Comparison of ENCODE assay signal across 8 cellular contexts in the genomic region with DNA sequence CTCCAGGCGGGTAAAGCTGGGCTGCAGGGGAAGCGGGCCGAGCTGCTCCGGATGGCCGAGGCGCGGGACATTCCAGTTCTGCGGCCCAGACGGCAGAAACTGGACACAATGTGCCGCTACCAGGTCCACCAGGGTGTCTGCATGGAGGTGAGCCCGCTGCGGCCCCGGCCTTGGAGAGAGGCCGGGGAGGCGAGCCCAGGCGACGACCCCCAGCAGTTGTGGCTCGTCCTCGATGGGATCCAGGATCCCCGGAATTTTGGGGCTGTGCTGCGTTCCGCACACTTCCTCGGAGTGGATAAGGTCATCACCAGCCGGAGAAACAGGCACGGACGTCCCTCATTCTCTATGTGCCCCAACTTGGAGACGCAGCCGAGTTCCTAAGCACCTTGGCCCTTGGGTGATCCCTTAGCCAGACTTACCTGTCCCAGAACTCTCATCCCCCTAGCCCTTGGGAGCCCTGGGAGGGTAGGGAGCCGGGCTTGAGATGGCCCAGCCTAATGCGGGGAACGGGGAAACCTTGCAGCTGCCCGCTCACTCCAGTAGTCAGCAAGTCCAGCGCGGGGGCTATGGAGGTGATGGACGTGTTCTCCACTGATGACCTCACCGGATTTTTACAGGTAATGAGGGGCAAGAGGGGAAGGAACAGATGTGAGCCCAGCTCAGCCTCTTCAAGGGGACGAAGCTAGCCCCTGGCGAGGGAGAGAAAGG. TPM values are rescaled to one million over a fixed set of nuclear protein-coding genes. Genes with fewer than 3 reads are reported as not detected.
DNase-seq lines count a peak whose midpoint lies in the region; FAIRE-seq and TF ChIP-seq lines count a peak whose summit lies in the region.

No MANE protein-coding gene starts in this region.

- peak overlapping the region; percentile 85 for H2AFZ ChIP-seq in keratinocyte (ENCODE audit: control insufficient read depth, low read length)

- in situ Hi-C loops in astrocyte of the spinal cord (cut with HindIII; ENCODE audit: low sequenced_read_pairs), result no loop called here

- peak overlapping the region; percentile 67 for H3K27ac ChIP-seq in keratinocyte (ENCODE audit: control insufficient read depth, insufficient read depth, low read length)

- H3K79me2 ChIP-seq in keratinocyte (ENCODE audit: control insufficient read depth, insufficient read depth, low read length), result peaks cover 35% of the 10 kb centered on the region

- H3K9ac ChIP-seq in keratinocyte (ENCODE audit: control insufficient read depth, extremely low read depth, insufficient read depth, low read length), result peak overlapping the region; percentile 82

- no peaks in the 10 kb centered on the region for H3K9me3 ChIP-seq in keratinocyte (ENCODE audit: control insufficient read depth, low read depth, low read length)

- peak overlapping the region; percentile 99 for H3K4me2 ChIP-seq in keratinocyte (ENCODE audit: control insufficient read depth, extremely low read depth, insufficient read depth, low read depth, low read length)

- no peak for FAIRE-seq in keratinocyte (lab: Jason Lieb, UNC)

- H3K4me3 ChIP-seq in astrocyte of the spinal cord (ENCODE audit: low read depth, low read length) (peak overlapping the region; percentile 93), keratinocyte (ENCODE audit: control insufficient read depth in 2 of 3, extremely low read depth in 1 of 3, insufficient read depth in 2 of 3, low read depth in 1 of 3, low read length in 3 of 3) (peak overlapping the region; percentile 56 to 91 (median 78))

- H4K20me1 ChIP-seq in keratinocyte (ENCODE audit: control insufficient read depth, extremely low read depth, insufficient read depth, low read length), result no peaks in the 10 kb centered on the region

- peaks cover 16% of the 10 kb centered on the region for H3K4me1 ChIP-seq in keratinocyte (ENCODE audit: control insufficient read depth, extremely low read depth, insufficient read depth, low read length)

- H3K9me1 ChIP-seq in keratinocyte (ENCODE audit: control insufficient read depth, extremely low read depth, insufficient read depth, low read length), result no peaks in the 10 kb centered on the region

- no peaks in the 10 kb centered on the region for H3K27me3 ChIP-seq in keratinocyte (ENCODE audit: control insufficient read depth, extremely low read depth, insufficient read depth, low read length)

- DNase-seq in activated naive CD4-positive, alpha-beta T cell treated with Interleukin-2 at 50 U/mL for 16 hours, result peak; percentile 14
- no peak for DNase-seq in activated naive CD4-positive, alpha-beta T cell (lab: John Stamatoyannopoulos, UW)
- peak; percentile 29 for DNase-seq in NAMALWA (ENCODE audit: low spot score)
- no peak for DNase-seq in astrocyte of the spinal cord (ENCODE audit: low read depth, low spot score)
- no peak for DNase-seq in keratinocyte (ENCODE audit: low read depth, low spot score)
- peak; percentile 15 for DNase-seq in stimulated activated CD4-positive, alpha-beta T cell treated with anti-CD3 and anti-CD28 coated beads, Interleukin-4, amount 100 ng/mL, for 24 hours
- no peak for DNase-seq in NCI-H2107 treated with DMSO at 0.1 percent for 48 hours (lab: John Stamatoyannopoulos, UW; ENCODE audit: unreplicated experiment)
- no peak for DNase-seq in NK-92 (lab: John Stamatoyannopoulos, UW; ENCODE audit: unreplicated experiment)

- peaks cover 4 to 11% of the 10 kb centered on the region in 2 experiments for H3K36me3 ChIP-seq in keratinocyte (ENCODE audit: control insufficient read depth in 2 of 2, extremely low read depth in 1 of 2, insufficient read depth in 2 of 2, low read length in 2 of 2)

- dilution Hi-C loops in keratinocyte (cut with MboI; ENCODE audit: extremely low pct_ligation_motif_present, low sequenced_read_pairs), result no loop called here

- no peak for TF ChIP-seq CTCF in astrocyte of the spinal cord (IDR thresholded peaks at IDR 0.05; ENCODE audit: low read depth, low read length)
- no peak for TF ChIP-seq CTCF in keratinocyte (optimal IDR thresholded peaks at IDR 0.05 in 1 of 3, IDR thresholded peaks at IDR 0.05 in 1 of 3, conservative IDR thresholded peaks at IDR 0.05 in 1 of 3; ENCODE audit: extremely low read depth in 1 of 3, insufficient read depth in 2 of 3, low read length in 3 of 3)

RNA-seq across cellular contexts. Expression of gene MRM1, which starts 0.8 kb away (rescaled TPM):
- 3.7 to 5.4 TPM (median 3.8 TPM) in 3 replicates for polyA plus RNA-seq in keratinocyte
- 0.56 TPM for polyA plus RNA-seq in keratinocyte (2011; ENCODE audit: low read depth)
- polyA plus RNA-seq in keratinocyte (2011; cell fraction: cytosol; rRNA removed), result 2.2 and 3.3 TPM in 2 replicates
- polyA plus RNA-seq in keratinocyte (2011; cell fraction: nucleus; rRNA removed), result 3.0 and 4.5 TPM in 2 replicates
- polyA plus RNA-seq in keratinocyte (2012; ENCODE audit: low replicate concordance), result 2.1 and 5.0 TPM in 2 replicates
- 1.4 to 2.0 TPM (median 1.5 TPM) in 3 replicates for polyA minus RNA-seq in keratinocyte
- 6.1 TPM for polyA minus RNA-seq in keratinocyte (2011; cell fraction: cytosol; rRNA and poly(A)+ RNA removed)
- polyA minus RNA-seq in keratinocyte (2011; cell fraction: nucleus; rRNA and poly(A)+ RNA removed), result 3.1 and 3.4 TPM in 2 replicates

RNA-seq across cellular contexts. Expression of gene DHRS11, which starts 10.5 kb away (rescaled TPM):
- polyA plus RNA-seq in keratinocyte, result 11.0 to 14.3 TPM (median 11.4 TPM) in 3 replicates
- polyA plus RNA-seq in keratinocyte (2011; ENCODE audit: low read depth), result 3.2 TPM
- polyA plus RNA-seq in keratinocyte (2011; cell fraction: cytosol; rRNA removed), result 12.4 and 13.7 TPM in 2 replicates
- 23.6 and 25.8 TPM in 2 replicates for polyA plus RNA-seq in keratinocyte (2011; cell fraction: nucleus; rRNA removed)
- 6.5 and 22.5 TPM in 2 replicates for polyA plus RNA-seq in keratinocyte (2012; ENCODE audit: low replicate concordance)
- polyA minus RNA-seq in keratinocyte, result 8.0 to 17.2 TPM (median 15.3 TPM) in 3 replicates
- 12.7 TPM for polyA minus RNA-seq in keratinocyte (2011; cell fraction: cytosol; rRNA and poly(A)+ RNA removed)
- 4.2 and 5.5 TPM in 2 replicates for polyA minus RNA-seq in keratinocyte (2011; cell fraction: nucleus; rRNA and poly(A)+ RNA removed)

RNA-seq across cellular contexts. Expression of gene GGNBP2, which starts 57.5 kb away (rescaled TPM):
- polyA plus RNA-seq in keratinocyte, result 73.0 to 95.5 TPM (median 84.9 TPM) in 3 replicates
- polyA plus RNA-seq in keratinocyte (2011; ENCODE audit: low read depth), result 120 TPM
- 43.6 and 94.9 TPM in 2 replicates for polyA plus RNA-seq in keratinocyte (2011; cell fraction: cytosol; rRNA removed)
- 182 and 183 TPM in 2 replicates for polyA plus RNA-seq in keratinocyte (2011; cell fraction: nucleus; rRNA removed)
- polyA plus RNA-seq in keratinocyte (2012; ENCODE audit: low replicate concordance), result 50.2 and 59.5 TPM in 2 replicates
- 73.4 to 90.5 TPM (median 86.5 TPM) in 3 replicates for polyA minus RNA-seq in keratinocyte
- polyA minus RNA-seq in keratinocyte (2011; cell fraction: cytosol; rRNA and poly(A)+ RNA removed), result 26.1 TPM
- 40.0 and 92.5 TPM in 2 replicates for polyA minus RNA-seq in keratinocyte (2011; cell fraction: nucleus; rRNA and poly(A)+ RNA removed)

Comparison
In these comparisons a context has a peak if more than half of its experiments do, and no peak if none do; other contexts are left out.
1. DNase-seq: peak in activated naive CD4-positive, alpha-beta T cell treated with Interleukin-2 at 50 U/mL for 16 hours (single experiment), NAMALWA (single experiment) and stimulated activated CD4-positive, alpha-beta T cell treated with anti-CD3 and anti-CD28 coated beads, Interleukin-4, amount 100 ng/mL, for 24 hours (single experiment); none in activated naive CD4-positive, alpha-beta T cell (0 of 4), astrocyte of the spinal cord (single experiment), keratinocyte (single experiment), NCI-H2107 treated with DMSO at 0.1 percent for 48 hours (single experiment) and NK-92 (single experiment).